In the genomic region with DNA sequence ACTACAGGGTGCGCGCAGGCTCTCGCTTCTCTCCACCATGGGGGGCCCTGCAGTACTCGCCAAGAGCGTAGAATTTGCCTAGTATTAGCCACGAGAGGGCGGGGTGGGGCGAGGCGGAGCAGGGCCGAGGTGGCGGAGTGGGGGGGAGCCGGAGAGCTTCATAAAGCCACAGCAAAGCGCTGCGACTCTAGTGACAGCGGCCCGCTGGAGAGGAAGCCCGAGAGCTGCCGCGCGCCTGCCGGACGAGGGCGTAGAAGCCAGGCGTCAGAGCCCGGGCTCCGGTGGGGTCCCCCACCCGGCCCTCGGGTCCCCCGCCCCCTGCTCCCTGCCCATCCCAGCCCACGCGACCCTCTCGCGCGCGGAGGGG, we compare ENCODE assay signal across 8 cellular contexts. TPM values are rescaled to one million over a fixed set of nuclear protein-coding genes. Genes with fewer than 3 reads are reported as not detected.
DNase-seq lines count a peak whose midpoint lies in the region; ATAC-seq and TF ChIP-seq lines count a peak whose summit lies in the region.

A gene with protein sequence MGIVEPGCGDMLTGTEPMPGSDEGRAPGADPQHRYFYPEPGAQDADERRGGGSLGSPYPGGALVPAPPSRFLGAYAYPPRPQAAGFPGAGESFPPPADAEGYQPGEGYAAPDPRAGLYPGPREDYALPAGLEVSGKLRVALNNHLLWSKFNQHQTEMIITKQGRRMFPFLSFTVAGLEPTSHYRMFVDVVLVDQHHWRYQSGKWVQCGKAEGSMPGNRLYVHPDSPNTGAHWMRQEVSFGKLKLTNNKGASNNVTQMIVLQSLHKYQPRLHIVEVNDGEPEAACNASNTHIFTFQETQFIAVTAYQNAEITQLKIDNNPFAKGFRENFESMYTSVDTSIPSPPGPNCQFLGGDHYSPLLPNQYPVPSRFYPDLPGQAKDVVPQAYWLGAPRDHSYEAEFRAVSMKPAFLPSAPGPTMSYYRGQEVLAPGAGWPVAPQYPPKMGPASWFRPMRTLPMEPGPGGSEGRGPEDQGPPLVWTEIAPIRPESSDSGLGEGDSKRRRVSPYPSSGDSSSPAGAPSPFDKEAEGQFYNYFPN (plus strand): TSS at position 190 of the 367 bp plus-strand sequence. CDS start 219 bp downstream, outside the sequence.

- H3K4me1 Mint-ChIP-seq in CD8-positive, alpha-beta memory T cell, result peaks cover 55 to 73% (median 67%) of the 10 kb centered on the region in 3 donors

- H3K27ac Mint-ChIP-seq in CD8-positive, alpha-beta memory T cell, result peak within 1 kb of the TSS; percentile 92 to 99 (median 99)

- H3K4me3 Mint-ChIP-seq in CD8-positive, alpha-beta memory T cell, result peak within 1 kb of the TSS; percentile 96 to 100 (median 99)

- peaks cover 0 to 2% (median 0%) of the 10 kb centered on the region in 5 donors for H3K9me3 Mint-ChIP-seq in CD8-positive, alpha-beta memory T cell

- no peak for TF ChIP-seq CTCF in RWPE1 (conservative IDR thresholded peaks at IDR 0.05; ENCODE audit: low read depth)

- peaks cover 0 to 14% (median 5%) of the 10 kb centered on the region in 3 donors for H3K36me3 Mint-ChIP-seq in CD8-positive, alpha-beta memory T cell

- intact Hi-C loops in left cardiac atrium (cut with DNase I), result loop anchor here in 1 of 2 donors (10.0 kb wide), 1 partner anchor 62 kb away; no protein-coding TSS in a partner anchor

- no peaks in the 10 kb centered on the region for H3K9me3 ChIP-seq in CD8-positive, alpha-beta memory T cell (ENCODE audit: low read length)
- H3K9me3 ChIP-seq in HUES6 (ENCODE audit: control insufficient read depth, insufficient read depth, low read depth, low read length), result no peaks in the 10 kb centered on the region

- no peaks in the 10 kb centered on the region for H3K27me3 ChIP-seq in CD8-positive, alpha-beta memory T cell (ENCODE audit: insufficient read depth, low read length, poor library complexity, severe bottlenecking)
- H3K27me3 ChIP-seq in HUES6 (ENCODE audit: control insufficient read depth, insufficient read depth, low read length), result peaks cover 88% of the 10 kb centered on the region

- no peaks in the 10 kb centered on the region for H3K36me3 ChIP-seq in CD8-positive, alpha-beta memory T cell (ENCODE audit: insufficient read depth, low read length)
- no peaks in the 10 kb centered on the region for H3K36me3 ChIP-seq in HUES6 (ENCODE audit: control insufficient read depth, insufficient read depth, low read length)

- ATAC-seq in GM19467 (IDR thresholded peaks at IDR 0.05; ENCODE audit: unreplicated experiment), result peak; percentile 58
- ATAC-seq in left cardiac atrium, result peak; percentile 84 to 91
- no peak for ATAC-seq in GM19455 (IDR thresholded peaks at IDR 0.05; ENCODE audit: unreplicated experiment)

- peaks cover 0 to 1% of the 10 kb centered on the region in 2 donors for H3K27me3 Mint-ChIP-seq in CD8-positive, alpha-beta memory T cell

- no peak within 1 kb of the TSS for H3K9ac ChIP-seq in HUES6 (ENCODE audit: low read length)

- POLR2A ChIA-PET in CD8-positive, alpha-beta memory T cell (lab: Charles Lee), result interaction anchor here (0.6 to 2.1 kb wide), 20 partner anchors 9 to 84 kb away, joined by 3 to 21 read pairs (median 5); partner anchors contain the start of genes KPNB1 and TBKBP1
- POLR2A ChIA-PET in RWPE1 (lab: Yijun Ruan, JAX; ENCODE audit: low non-redundant PET), result no interaction called here

- CTCF ChIA-PET in CD8-positive, alpha-beta memory T cell (lab: Charles Lee), result interaction anchor here (0.6 to 4.7 kb wide), 30 partner anchors 9 to 96 kb away, joined by 3 to 67 read pairs (median 5); partner anchors contain the start of genes KPNB1 and TBKBP1
- CTCF ChIA-PET in RWPE1 (lab: Yijun Ruan, JAX), result interaction anchor here (0.5 to 1.4 kb wide), 9 partner anchors 13 to 417 kb away, joined by 3 to 8 read pairs (median 3); no protein-coding TSS in a partner anchor

- peaks cover 41% of the 10 kb centered on the region for H3K4me1 ChIP-seq in CD8-positive, alpha-beta memory T cell (ENCODE audit: insufficient read depth, low read length)
- peaks cover 8% of the 10 kb centered on the region for H3K4me1 ChIP-seq in HUES6 (ENCODE audit: control insufficient read depth, insufficient read depth, low read length)

- H3K27ac ChIP-seq in CD8-positive, alpha-beta memory T cell (ENCODE audit: low read depth, low read length), result peak within 1 kb of the TSS; percentile 82
- H3K27ac ChIP-seq in HUES6 (ENCODE audit: low read depth, low read length), result no peak within 1 kb of the TSS
- no peak within 1 kb of the TSS for H3K27ac ChIP-seq in RWPE1
- H3K27ac ChIP-seq in skin epidermis, result peak within 1 kb of the TSS in 15 of 21 experiments; percentile 3 to 89 (median 58)

- peak within 1 kb of the TSS; percentile 72 for H3K4me3 ChIP-seq in CD8-positive, alpha-beta memory T cell (ENCODE audit: low read length)
- peak within 1 kb of the TSS; percentile 58 for H3K4me3 ChIP-seq in HUES6 (ENCODE audit: low read depth, low read length)
- peak within 1 kb of the TSS; percentile 32 to 43 (median 38) for H3K4me3 ChIP-seq in skin epidermis

- DNase-seq in CD8-positive, alpha-beta memory T cell, result peak; percentile 74 to 95 (median 88)
- DNase-seq in RWPE1 (ENCODE audit: low spot score) (peak; percentile 24), left cardiac atrium (peak; percentile 70)
- peak; percentile 88 for DNase-seq in activated T-helper 9 cell treated with anti-CD3 and anti-CD28 coated beads, Interleukin-2, amount 50 U/mL, for 16 hours (ENCODE audit: low read depth)

RNA-seq across cellular contexts. Expression of the gene that starts here (rescaled TPM):
- 10 to 100 TPM; 37.8 to 39.8 TPM for total RNA-seq in CD8-positive, alpha-beta memory T cell
- 59.6 TPM for polyA plus RNA-seq in CD8-positive, alpha-beta memory T cell
- under 1 TPM; 0.34 to 0.80 TPM for total RNA-seq in left cardiac atrium

Comparison
In these comparisons a context has a peak if more than half of its experiments do, and no peak if none do; other contexts are left out.
1. RNA of the gene that starts here (total RNA-seq): 37.8 to 39.8 TPM in CD8-positive, alpha-beta memory T cell; 0.34 to 0.80 TPM in left cardiac atrium; every median in the first group is over 10 times any median in the second.
2. Peak in DNase-seq and ATAC-seq in left cardiac atrium; RNA of the gene not detected or under 1 TPM.
3. DNase-seq: peak in every context shown above with its lines; median percentile 88 in CD8-positive, alpha-beta memory T cell; 88 in activated T-helper 9 cell treated with anti-CD3 and anti-CD28 coated beads, Interleukin-2, amount 50 U/mL, for 16 hours; 70 in left cardiac atrium; 24 in RWPE1.
4. H3K27ac ChIP-seq: peak in CD8-positive, alpha-beta memory T cell (single experiment) and skin epidermis (15 of 21); none in HUES6 (single experiment) and RWPE1 (single experiment).
5. Peak in every context shown above with its lines, with median percentiles within 50 percentile points of each other: H3K4me3 ChIP-seq.